ENCODE assay signal across 1 cellular context in the genomic region with DNA sequence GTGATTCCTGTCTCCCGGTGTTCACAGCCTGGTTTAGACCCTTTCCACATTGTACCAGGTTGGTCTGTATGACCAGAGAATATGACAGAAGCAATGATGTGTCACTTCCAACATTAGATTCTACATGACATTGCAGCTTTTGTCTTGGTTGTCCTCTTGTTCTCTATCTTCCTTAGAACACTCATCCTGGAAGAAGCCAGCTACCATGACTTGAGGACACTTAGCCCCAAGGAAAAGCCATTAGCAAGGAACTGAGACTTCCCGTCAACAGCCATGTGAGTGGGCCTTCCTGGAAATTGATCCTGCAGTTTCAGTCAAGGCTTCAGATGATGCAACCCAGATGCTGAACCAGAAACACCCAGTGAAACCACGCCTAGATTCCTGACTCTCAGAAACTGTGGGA.
A peak's percentile ranks its signal among the peaks of the same experiment; 100 is the strongest.
TF ChIP-seq lines count a peak whose summit lies in the region.

No MANE protein-coding gene starts in this region.

TF ChIP-seq in K562, 482 proteins besides CTCF, POLR2A, EP300 and RAD21 (continued from another document):
- TF ChIP-seq TRIM24 (IDR thresholded peaks at IDR 0.05) (peak; percentile 84 to 86; a peak in 3 of 4 replicates), NFIX (CRISPR knock-in tag; IDR thresholded peaks at IDR 0.05; ENCODE audit: low read depth) (no peak), JUND (IDR thresholded peaks at IDR 0.05; ENCODE audit: borderline replicate concordance, low read depth, low read length) (peak; percentile 84), JUND (tag; IDR thresholded peaks at IDR 0.05; ENCODE audit: borderline replicate concordance, low read depth, low read length) (peak; percentile 81; the same call in 2 of the 3 replicates), SMAD4 (CRISPR knock-in tag; conservative IDR thresholded peaks at IDR 0.05) (peak; percentile 94), ZNF583 (CRISPR knock-in tag; IDR thresholded peaks at IDR 0.05) (peak; percentile 90), ZNF311 (CRISPR knock-in tag; IDR thresholded peaks at IDR 0.05) (peak; percentile 78; the same call in 1 of the 2 replicates), ZNF41 (CRISPR knock-in tag; conservative IDR thresholded peaks at IDR 0.05) (peak; percentile 57), ATF1 (CRISPR knock-in tag; IDR thresholded peaks at IDR 0.05) (no peak), ATF1 (tag; IDR thresholded peaks at IDR 0.05) (peak; percentile 49), JUN (IDR thresholded peaks at IDR 0.05; ENCODE audit: borderline replicate concordance, low read depth, low read length) (peak; percentile 72; the same call in 1 of the 2 replicates), JUN (CRISPR knock-in tag; IDR thresholded peaks at IDR 0.05; ENCODE audit: borderline replicate concordance) (no peak), HIVEP1 (CRISPR knock-in tag; IDR thresholded peaks at IDR 0.05) (peak; percentile 84; the same call in 1 of the 2 replicates), BACH1 (tag; IDR thresholded peaks at IDR 0.05) (peak; percentile 92), ETV1 (tag; conservative IDR thresholded peaks at IDR 0.05; ENCODE audit: low read depth) (peak; percentile 71), BCL6 (CRISPR knock-in tag; IDR thresholded peaks at IDR 0.05) (0 out of 2 replicates have a peak, but pooled peaks have one; percentile 67), ZSCAN32 (CRISPR knock-in tag; IDR thresholded peaks at IDR 0.05) (peak; percentile 87), RFX1 (IDR thresholded peaks at IDR 0.05) (no peak), ZNF766 (CRISPR knock-in tag; conservative IDR thresholded peaks at IDR 0.05) (peak; percentile 85), ELF1 (tag; IDR thresholded peaks at IDR 0.05) (peak; percentile 63; the same call in 1 of the 2 replicates), MED1 (CRISPR knock-in tag; IDR thresholded peaks at IDR 0.05; ENCODE audit: borderline replicate concordance) (no peak), ZKSCAN8 (CRISPR knock-in tag; IDR thresholded peaks at IDR 0.05) (peak; percentile 66), ELF4 (CRISPR knock-in tag; IDR thresholded peaks at IDR 0.05) (0 out of 2 replicates have a peak, but pooled peaks have one; percentile 37), TEAD1 (CRISPR knock-in tag; IDR thresholded peaks at IDR 0.05) (peak in 1 of 2 experiments; percentile 76; a peak in 1 of 4 replicates), NFXL1 (CRISPR knock-in tag; IDR thresholded peaks at IDR 0.05) (peak; percentile 81; the same call in 1 of the 2 replicates), DMBX1 (CRISPR knock-in tag; IDR thresholded peaks at IDR 0.05; ENCODE audit: borderline replicate concordance) (peak; percentile 96), NEUROD1 (IDR thresholded peaks at IDR 0.05; ENCODE audit: borderline replicate concordance, low read depth, low read length, partially characterized antibody) (peak; percentile 22), FOSL1 (tag; conservative IDR thresholded peaks at IDR 0.05) (peak; percentile 58; the same call in 1 of the 2 replicates), CBX2 (IDR thresholded peaks at IDR 0.05; ENCODE audit: insufficient read depth, low read length, poor library complexity, severe bottlenecking) (no peak), KLF6 (CRISPR knock-in tag; IDR thresholded peaks at IDR 0.05; ENCODE audit: borderline replicate concordance) (peak; percentile 88), HDAC8 (tag; IDR thresholded peaks at IDR 0.05) (peak; percentile 97), MEIS2 (IDR thresholded peaks at IDR 0.05; ENCODE audit: partially characterized antibody) (peak; percentile 18), MYC (IDR thresholded peaks at IDR 0.05; ENCODE audit: low read depth, low read length) (peak; percentile 89), MYC (CRISPR knock-in tag; IDR thresholded peaks at IDR 0.05; ENCODE audit: borderline replicate concordance, low read depth) (peak; percentile 42; the same call in 1 of the 2 replicates), ZNF589 (CRISPR knock-in tag; IDR thresholded peaks at IDR 0.05; ENCODE audit: low read depth) (peak; percentile 98), ZNF764 (CRISPR knock-in tag; IDR thresholded peaks at IDR 0.05; ENCODE audit: low read depth) (no peak), MTA2 (IDR thresholded peaks at IDR 0.05; ENCODE audit: low read depth) (no peak), ZNF165 (CRISPR knock-in tag; IDR thresholded peaks at IDR 0.05; ENCODE audit: borderline replicate concordance) (peak; percentile 67; the same call in 1 of the 2 replicates), CEBPG (CRISPR knock-in tag; IDR thresholded peaks at IDR 0.05) (peak; percentile 97), CEBPG (tag; conservative IDR thresholded peaks at IDR 0.05 in 1 of 2, IDR thresholded peaks at IDR 0.05 in 1 of 2) (peak; percentile 96 to 99), ATF7 (IDR thresholded peaks at IDR 0.05) (peak; percentile 69; the same call in 1 of the 2 replicates), ZNF584 (CRISPR knock-in tag; IDR thresholded peaks at IDR 0.05; ENCODE audit: low read depth) (peak; percentile 98), MAZ (CRISPR knock-in tag; conservative IDR thresholded peaks at IDR 0.05 in 1 of 2, IDR thresholded peaks at IDR 0.05 in 1 of 2) (no peak; a peak in 1 of 4 replicates), EHMT2 (IDR thresholded peaks at IDR 0.05) (peak; percentile 60; the same call in 1 of the 2 replicates), NFE2L1 (tag; IDR thresholded peaks at IDR 0.05; ENCODE audit: borderline replicate concordance, low read depth) (0 out of 2 replicates have a peak, but pooled peaks have one; percentile 3), ZNF174 (CRISPR knock-in tag; IDR thresholded peaks at IDR 0.05) (no peak), GABPB2 (CRISPR knock-in tag; conservative IDR thresholded peaks at IDR 0.05) (0 out of 2 replicates have a peak, but pooled peaks have one; percentile 4)
- TF ChIP-seq, protein P1, sequence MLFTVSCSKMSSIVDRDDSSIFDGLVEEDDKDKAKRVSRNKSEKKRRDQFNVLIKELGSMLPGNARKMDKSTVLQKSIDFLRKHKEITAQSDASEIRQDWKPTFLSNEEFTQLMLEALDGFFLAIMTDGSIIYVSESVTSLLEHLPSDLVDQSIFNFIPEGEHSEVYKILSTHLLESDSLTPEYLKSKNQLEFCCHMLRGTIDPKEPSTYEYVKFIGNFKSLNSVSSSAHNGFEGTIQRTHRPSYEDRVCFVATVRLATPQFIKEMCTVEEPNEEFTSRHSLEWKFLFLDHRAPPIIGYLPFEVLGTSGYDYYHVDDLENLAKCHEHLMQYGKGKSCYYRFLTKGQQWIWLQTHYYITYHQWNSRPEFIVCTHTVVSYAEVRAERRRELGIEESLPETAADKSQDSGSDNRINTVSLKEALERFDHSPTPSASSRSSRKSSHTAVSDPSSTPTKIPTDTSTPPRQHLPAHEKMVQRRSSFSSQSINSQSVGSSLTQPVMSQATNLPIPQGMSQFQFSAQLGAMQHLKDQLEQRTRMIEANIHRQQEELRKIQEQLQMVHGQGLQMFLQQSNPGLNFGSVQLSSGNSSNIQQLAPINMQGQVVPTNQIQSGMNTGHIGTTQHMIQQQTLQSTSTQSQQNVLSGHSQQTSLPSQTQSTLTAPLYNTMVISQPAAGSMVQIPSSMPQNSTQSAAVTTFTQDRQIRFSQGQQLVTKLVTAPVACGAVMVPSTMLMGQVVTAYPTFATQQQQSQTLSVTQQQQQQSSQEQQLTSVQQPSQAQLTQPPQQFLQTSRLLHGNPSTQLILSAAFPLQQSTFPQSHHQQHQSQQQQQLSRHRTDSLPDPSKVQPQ (CRISPR knock-in tag; IDR thresholded peaks at IDR 0.05; ENCODE audit: borderline replicate concordance) = 0 out of 2 replicates have a peak, but pooled peaks have one; percentile 36
- TF ChIP-seq, protein P2, sequence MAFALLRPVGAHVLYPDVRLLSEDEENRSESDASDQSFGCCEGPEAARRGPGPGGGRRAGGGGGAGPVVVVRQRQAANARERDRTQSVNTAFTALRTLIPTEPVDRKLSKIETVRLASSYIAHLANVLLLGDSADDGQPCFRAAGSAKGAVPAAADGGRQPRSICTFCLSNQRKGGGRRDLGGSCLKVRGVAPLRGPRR (CRISPR knock-in tag; IDR thresholded peaks at IDR 0.05) = peak; percentile 71; the same call in 1 of the 2 replicates
- TF ChIP-seq, protein P3, sequence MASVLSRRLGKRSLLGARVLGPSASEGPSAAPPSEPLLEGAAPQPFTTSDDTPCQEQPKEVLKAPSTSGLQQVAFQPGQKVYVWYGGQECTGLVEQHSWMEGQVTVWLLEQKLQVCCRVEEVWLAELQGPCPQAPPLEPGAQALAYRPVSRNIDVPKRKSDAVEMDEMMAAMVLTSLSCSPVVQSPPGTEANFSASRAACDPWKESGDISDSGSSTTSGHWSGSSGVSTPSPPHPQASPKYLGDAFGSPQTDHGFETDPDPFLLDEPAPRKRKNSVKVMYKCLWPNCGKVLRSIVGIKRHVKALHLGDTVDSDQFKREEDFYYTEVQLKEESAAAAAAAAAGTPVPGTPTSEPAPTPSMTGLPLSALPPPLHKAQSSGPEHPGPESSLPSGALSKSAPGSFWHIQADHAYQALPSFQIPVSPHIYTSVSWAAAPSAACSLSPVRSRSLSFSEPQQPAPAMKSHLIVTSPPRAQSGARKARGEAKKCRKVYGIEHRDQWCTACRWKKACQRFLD (CRISPR knock-in tag; IDR thresholded peaks at IDR 0.05) = peak; percentile 94
- TF ChIP-seq, protein P4, sequence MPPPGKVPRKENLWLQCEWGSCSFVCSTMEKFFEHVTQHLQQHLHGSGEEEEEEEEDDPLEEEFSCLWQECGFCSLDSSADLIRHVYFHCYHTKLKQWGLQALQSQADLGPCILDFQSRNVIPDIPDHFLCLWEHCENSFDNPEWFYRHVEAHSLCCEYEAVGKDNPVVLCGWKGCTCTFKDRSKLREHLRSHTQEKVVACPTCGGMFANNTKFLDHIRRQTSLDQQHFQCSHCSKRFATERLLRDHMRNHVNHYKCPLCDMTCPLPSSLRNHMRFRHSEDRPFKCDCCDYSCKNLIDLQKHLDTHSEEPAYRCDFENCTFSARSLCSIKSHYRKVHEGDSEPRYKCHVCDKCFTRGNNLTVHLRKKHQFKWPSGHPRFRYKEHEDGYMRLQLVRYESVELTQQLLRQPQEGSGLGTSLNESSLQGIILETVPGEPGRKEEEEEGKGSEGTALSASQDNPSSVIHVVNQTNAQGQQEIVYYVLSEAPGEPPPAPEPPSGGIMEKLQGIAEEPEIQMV (tag; conservative IDR thresholded peaks at IDR 0.05; ENCODE audit: low read depth) = no peak; the same call in 1 of the 2 replicates
- TF ChIP-seq, protein P5, sequence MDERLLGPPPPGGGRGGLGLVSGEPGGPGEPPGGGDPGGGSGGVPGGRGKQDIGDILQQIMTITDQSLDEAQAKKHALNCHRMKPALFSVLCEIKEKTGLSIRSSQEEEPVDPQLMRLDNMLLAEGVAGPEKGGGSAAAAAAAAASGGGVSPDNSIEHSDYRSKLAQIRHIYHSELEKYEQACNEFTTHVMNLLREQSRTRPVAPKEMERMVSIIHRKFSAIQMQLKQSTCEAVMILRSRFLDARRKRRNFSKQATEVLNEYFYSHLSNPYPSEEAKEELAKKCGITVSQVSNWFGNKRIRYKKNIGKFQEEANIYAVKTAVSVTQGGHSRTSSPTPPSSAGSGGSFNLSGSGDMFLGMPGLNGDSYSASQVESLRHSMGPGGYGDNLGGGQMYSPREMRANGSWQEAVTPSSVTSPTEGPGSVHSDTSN (CRISPR knock-in tag; IDR thresholded peaks at IDR 0.05; ENCODE audit: low read depth) = no peak
- TF ChIP-seq, protein P5 (tag; conservative IDR thresholded peaks at IDR 0.05; ENCODE audit: low read depth) = peak; percentile 49
- TF ChIP-seq, protein P6, sequence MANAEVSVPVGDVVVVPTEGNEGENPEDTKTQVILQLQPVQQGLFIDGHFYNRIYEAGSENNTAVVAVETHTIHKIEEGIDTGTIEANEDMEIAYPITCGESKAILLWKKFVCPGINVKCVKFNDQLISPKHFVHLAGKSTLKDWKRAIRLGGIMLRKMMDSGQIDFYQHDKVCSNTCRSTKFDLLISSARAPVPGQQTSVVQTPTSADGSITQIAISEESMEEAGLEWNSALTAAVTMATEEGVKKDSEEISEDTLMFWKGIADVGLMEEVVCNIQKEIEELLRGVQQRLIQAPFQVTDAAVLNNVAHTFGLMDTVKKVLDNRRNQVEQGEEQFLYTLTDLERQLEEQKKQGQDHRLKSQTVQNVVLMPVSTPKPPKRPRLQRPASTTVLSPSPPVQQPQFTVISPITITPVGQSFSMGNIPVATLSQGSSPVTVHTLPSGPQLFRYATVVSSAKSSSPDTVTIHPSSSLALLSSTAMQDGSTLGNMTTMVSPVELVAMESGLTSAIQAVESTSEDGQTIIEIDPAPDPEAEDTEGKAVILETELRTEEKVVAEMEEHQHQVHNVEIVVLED (CRISPR knock-in tag; IDR thresholded peaks at IDR 0.05) = no peak
